Comparison of ENCODE assay signal across 12 cellular contexts in genomic region chr4:78652282-78652876, GRCh38.
DNase-seq lines count a peak whose midpoint lies in the region; ATAC-seq and TF ChIP-seq lines count a peak whose summit lies in the region.
"Had no signal": no experiment of that assay in that cellular context is flagged by ENCODE, and none has a peak within 500 bp of the region (broad histone marks: within the 10 kb centered on the region; RNA-seq: fewer than 3 reads in every experiment).

No MANE protein-coding gene starts in this region.

- no peaks in the 10 kb centered on the region for H3K27me3 ChIP-seq in fibroblast of lung (ENCODE audit: control insufficient read depth, insufficient read depth, low read length)

- no peak for ATAC-seq in GM18519 (IDR thresholded peaks at IDR 0.05; ENCODE audit: low FRiP score, unreplicated experiment)
- ATAC-seq in activated CD8-positive, alpha-beta T cell treated with anti-CD3 and anti-CD28 coated beads for 36 hours = no peak
- ATAC-seq: Panc1 had no signal

- DNase-seq in Ammon's horn (ENCODE audit: low spot score) (peak; percentile 93), RPMI7951 (ENCODE audit: low read depth) (peak; percentile 51), fibroblast of lung (ENCODE audit: low read depth in 2 of 2) (peak; percentile 33 to 77), mucosa of gallbladder (ENCODE audit: low spot score) (peak; percentile 40), RKO (ENCODE audit: low spot score) (no peak), activated gamma-delta T cell (lab: John Stamatoyannopoulos, UW) (no peak)
- no peak for DNase-seq in activated CD8-positive, alpha-beta T cell treated with anti-CD3 and anti-CD28 coated beads for 36 hours
- DNase-seq: activated naive CD4-positive, alpha-beta T cell treated with anti-CD3 and anti-CD28 coated beads, Interleukin-2, amount 10 ng/mL, durations not matched to agents 7 days and 5 days; NCI-H1694 treated with DMSO at 0.1 percent for 48 hours; stimulated activated naive CD4-positive, alpha-beta T cell treated with Interleukin-2 at 50 U/mL for 16 hours had no signal

- H4K20me1 ChIP-seq in fibroblast of lung (ENCODE audit: control insufficient read depth, extremely low read depth, insufficient read depth, low read length) = no peaks in the 10 kb centered on the region

- no peak overlapping the region for H2AFZ ChIP-seq in fibroblast of lung (ENCODE audit: low read length)

- H3K27ac Mint-ChIP-seq in activated CD8-positive, alpha-beta T cell treated with anti-CD3 and anti-CD28 coated beads for 36 hours = no peak overlapping the region
- H3K27ac Mint-ChIP-seq: activated naive CD4-positive, alpha-beta T cell treated with anti-CD3 and anti-CD28 coated beads, Interleukin-2, amount 10 ng/mL, durations not matched to agents 7 days and 5 days had no signal

- H3K4me1 ChIP-seq in fibroblast of lung (ENCODE audit: control insufficient read depth, extremely low read depth, insufficient read depth, low read length) = peaks cover 29% of the 10 kb centered on the region

- intact Hi-C loops in activated CD8-positive, alpha-beta T cell treated with anti-CD3 and anti-CD28 coated beads for 36 hours (cut with micrococcal nuclease) = no loop called here

- H3K4me2 ChIP-seq in fibroblast of lung (ENCODE audit: extremely low read depth, insufficient read depth, low read length) = no peak overlapping the region

- H3K9ac ChIP-seq in fibroblast of lung (ENCODE audit: insufficient read depth, low read length) = no peak overlapping the region

- no peak overlapping the region for H3K4me3 ChIP-seq in fibroblast of lung (replicated peaks in 1 of 4; ENCODE audit: control extremely low read depth in 1 of 4, insufficient read depth in 1 of 4, low read depth in 3 of 4, low read length in 4 of 4)

- H3K9me3 Mint-ChIP-seq in activated CD8-positive, alpha-beta T cell treated with anti-CD3 and anti-CD28 coated beads for 36 hours = no peaks in the 10 kb centered on the region
- H3K9me3 Mint-ChIP-seq: activated naive CD4-positive, alpha-beta T cell treated with anti-CD3 and anti-CD28 coated beads, Interleukin-2, amount 10 ng/mL, durations not matched to agents 7 days and 5 days had no signal

- CTCF ChIA-PET in activated CD8-positive, alpha-beta T cell treated with anti-CD3 and anti-CD28 coated beads for 36 hours (lab: Charles Lee) = interaction anchor here (0.7 to 1.6 kb wide), 6 partner anchors 9 to 212 kb away, joined by 3 to 5 read pairs (median 3); no protein-coding TSS in a partner anchor

- no peaks in the 10 kb centered on the region for H3K36me3 ChIP-seq in fibroblast of lung (ENCODE audit: control insufficient read depth, insufficient read depth, low read length)

- no peak for TF ChIP-seq CTCF in fibroblast of lung (conservative IDR thresholded peaks at IDR 0.05 in 1 of 2, IDR thresholded peaks at IDR 0.05 in 1 of 2; ENCODE audit: low read depth in 1 of 2, low read length in 2 of 2)
- TF ChIP-seq CTCF in activated CD8-positive, alpha-beta T cell treated with anti-CD3 and anti-CD28 coated beads for 36 hours (IDR thresholded peaks at IDR 0.05) = no peak

- no peaks in the 10 kb centered on the region for H3K9me3 ChIP-seq in fibroblast of lung (ENCODE audit: control insufficient read depth, insufficient read depth, low read depth, low read length)

- no peak overlapping the region for H3K4me3 Mint-ChIP-seq in activated CD8-positive, alpha-beta T cell treated with anti-CD3 and anti-CD28 coated beads for 36 hours
- H3K4me3 Mint-ChIP-seq: activated naive CD4-positive, alpha-beta T cell treated with anti-CD3 and anti-CD28 coated beads, Interleukin-2, amount 10 ng/mL, durations not matched to agents 7 days and 5 days had no signal

- no peaks in the 10 kb centered on the region for H3K79me2 ChIP-seq in fibroblast of lung (ENCODE audit: control insufficient read depth, insufficient read depth, low read length)

- POLR2A ChIA-PET in activated CD8-positive, alpha-beta T cell treated with anti-CD3 and anti-CD28 coated beads for 36 hours (lab: Charles Lee) = interaction anchor here (0.7 to 0.9 kb wide), 2 partner anchors 9 to 17 kb away, joined by 3 to 4 read pairs; no protein-coding TSS in a partner anchor

- peaks cover 7% of the 10 kb centered on the region for H3K4me1 Mint-ChIP-seq in activated CD8-positive, alpha-beta T cell treated with anti-CD3 and anti-CD28 coated beads for 36 hours (ENCODE audit: low read depth)

- no peaks in the 10 kb centered on the region for H3K36me3 Mint-ChIP-seq in activated CD8-positive, alpha-beta T cell treated with anti-CD3 and anti-CD28 coated beads for 36 hours (ENCODE audit: low read depth)
- H3K36me3 Mint-ChIP-seq: activated naive CD4-positive, alpha-beta T cell treated with anti-CD3 and anti-CD28 coated beads, Interleukin-2, amount 10 ng/mL, durations not matched to agents 7 days and 5 days had no signal

- no peaks in the 10 kb centered on the region for H3K27me3 Mint-ChIP-seq in activated CD8-positive, alpha-beta T cell treated with anti-CD3 and anti-CD28 coated beads for 36 hours
- H3K27me3 Mint-ChIP-seq: activated naive CD4-positive, alpha-beta T cell treated with anti-CD3 and anti-CD28 coated beads, Interleukin-2, amount 10 ng/mL, durations not matched to agents 7 days and 5 days had no signal

- H3K27ac ChIP-seq in fibroblast of lung (ENCODE audit: insufficient read depth, low read length) = no peak overlapping the region

Comparison
In these comparisons a context has a peak if more than half of its experiments do, and no peak if none do; other contexts are left out.
1. DNase-seq: peak in Ammon's horn (single experiment), RPMI7951 (single experiment), fibroblast of lung (2 of 2) and mucosa of gallbladder (single experiment); none in RKO (single experiment), activated CD8-positive, alpha-beta T cell treated with anti-CD3 and anti-CD28 coated beads for 36 hours (single experiment) and activated gamma-delta T cell (single experiment).